ENCODE assay signal across 23 cellular contexts in genomic region chr12:41310367-41310766, GRCh38.
"Had no signal": no experiment of that assay in that cellular context is flagged by ENCODE, and none has a peak within 500 bp of the region (broad histone marks: within the 10 kb centered on the region; RNA-seq: fewer than 3 reads in every experiment).

No MANE protein-coding gene starts in this region.

- H3K27me3 Mint-ChIP-seq: memory B cell had no signal

- H3K27ac Mint-ChIP-seq: memory B cell; mesothelial cell of epicardium; naive thymus-derived CD4-positive, alpha-beta T cell; nephron; stimulated activated naive CD8-positive, alpha-beta T cell treated with anti-CD3 and anti-CD28 coated beads, Interleukin-15, amount 100 ng/mL, for 72 hours had no signal

- H3K9me3 Mint-ChIP-seq: memory B cell; mesothelial cell of epicardium; stimulated activated naive CD8-positive, alpha-beta T cell treated with anti-CD3 and anti-CD28 coated beads, Interleukin-15, amount 100 ng/mL, for 72 hours had no signal

- H3K36me3 ChIP-seq: prostate gland, right atrium auricular region, suprapubic skin, transverse colon, upper lobe of right lung, uterus had no signal

- DNase-seq: dorsolateral prefrontal cortex; effector CD4-positive, alpha-beta T cell; head of caudate nucleus; naive thymus-derived CD4-positive, alpha-beta T cell; nucleus accumbens; stimulated activated CD4-positive, alpha-beta T cell treated with anti-CD3 and anti-CD28 coated beads, Interleukin-12 subunit alpha, Interleukin-12 subunit beta, amount 100 ng/mL, for 4 hours; stimulated activated CD4-positive, alpha-beta T cell treated with anti-CD3 and anti-CD28 coated beads, Interleukin-1b, Interleukin-23, amount 100 ng/mL, for 48 hours; stimulated activated CD4-positive, alpha-beta T cell treated with anti-CD3 and anti-CD28 coated beads, Interleukin-4, amount 100 ng/mL, for 1 hour; stimulated activated CD8-positive, alpha-beta memory T cell treated with anti-CD3 and anti-CD28 coated beads, Interleukin-4, amount 100 ng/mL, for 48 hours; stimulated activated naive CD4-positive, alpha-beta T cell; stimulated activated naive CD8-positive, alpha-beta T cell treated with anti-CD3 and anti-CD28 coated beads, Interleukin-15, amount 100 ng/mL, for 72 hours; transverse colon; upper lobe of right lung; uterus had no signal

- ATAC-seq: naive thymus-derived CD4-positive, alpha-beta T cell; sciatic nerve; stimulated activated naive CD8-positive, alpha-beta T cell treated with anti-CD3 and anti-CD28 coated beads, Interleukin-15, amount 100 ng/mL, for 72 hours; upper lobe of right lung had no signal

- H3K27me3 ChIP-seq: dorsolateral prefrontal cortex, right atrium auricular region, suprapubic skin, transverse colon, upper lobe of right lung, uterus had no signal

- H3K9me3 ChIP-seq: prostate gland, suprapubic skin, transverse colon, upper lobe of right lung, uterus had no signal

- H3K4me3 Mint-ChIP-seq: memory B cell; mesothelial cell of epicardium; naive thymus-derived CD4-positive, alpha-beta T cell; nephron; stimulated activated naive CD8-positive, alpha-beta T cell treated with anti-CD3 and anti-CD28 coated beads, Interleukin-15, amount 100 ng/mL, for 72 hours had no signal

- H3K27ac ChIP-seq: prostate gland, right atrium auricular region, suprapubic skin, transverse colon, upper lobe of right lung, uterus had no signal

- H3K4me1 Mint-ChIP-seq: memory B cell; mesothelial cell of epicardium; naive thymus-derived CD4-positive, alpha-beta T cell; nephron; stimulated activated naive CD8-positive, alpha-beta T cell treated with anti-CD3 and anti-CD28 coated beads, Interleukin-15, amount 100 ng/mL, for 72 hours had no signal

- H3K4me3 ChIP-seq: dorsolateral prefrontal cortex, lung, prostate gland, right atrium auricular region, smooth muscle cell, suprapubic skin, transverse colon, upper lobe of right lung, uterus had no signal

- H3K4me1 ChIP-seq: prostate gland, right atrium auricular region, suprapubic skin, transverse colon, upper lobe of right lung, uterus had no signal

- H3K4me2 ChIP-seq: smooth muscle cell had no signal

- H3K36me3 Mint-ChIP-seq: memory B cell; mesothelial cell of epicardium; naive thymus-derived CD4-positive, alpha-beta T cell had no signal
